Comparison of ENCODE assay signal across 1 cellular context in the genomic region with DNA sequence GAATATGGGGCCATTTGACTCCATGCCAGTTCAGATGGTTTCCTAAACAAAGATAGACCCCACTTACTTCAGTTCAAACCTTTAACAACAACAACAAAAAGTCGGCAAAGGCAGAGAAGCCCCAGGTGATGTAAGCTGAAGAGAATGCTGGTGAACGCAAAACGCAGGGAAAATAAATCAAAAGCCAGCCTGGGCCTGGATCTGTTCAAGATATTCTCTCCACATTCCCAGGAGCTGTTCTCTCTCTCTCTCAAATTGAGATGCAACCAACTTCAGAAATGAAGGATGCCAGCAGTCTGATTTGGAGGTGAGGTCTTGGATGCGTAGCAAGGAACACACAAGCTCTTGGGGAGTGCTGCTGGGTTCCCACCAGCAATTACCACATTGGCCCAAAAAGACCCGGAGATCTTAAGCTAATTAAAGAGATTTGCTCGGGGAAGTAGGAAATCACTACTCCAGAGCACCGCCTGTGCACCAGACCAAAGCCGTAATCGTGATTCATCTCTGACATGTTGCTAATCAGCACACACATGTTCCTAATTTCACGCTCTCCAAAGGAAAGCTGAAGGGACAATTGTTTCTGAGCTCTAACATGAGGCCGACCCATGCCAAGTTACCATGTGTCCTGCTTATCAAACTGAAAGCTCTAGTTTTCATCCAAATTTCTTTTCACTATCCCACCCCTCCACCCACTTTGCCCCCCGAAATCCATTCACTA.
TF ChIP-seq lines count a peak whose summit lies in the region.

No MANE protein-coding gene starts in this region.

TF ChIP-seq in endothelial cell of umbilical vein, 7 proteins besides CTCF, POLR2A, EP300 and RAD21:
- TF ChIP-seq, protein P1, sequence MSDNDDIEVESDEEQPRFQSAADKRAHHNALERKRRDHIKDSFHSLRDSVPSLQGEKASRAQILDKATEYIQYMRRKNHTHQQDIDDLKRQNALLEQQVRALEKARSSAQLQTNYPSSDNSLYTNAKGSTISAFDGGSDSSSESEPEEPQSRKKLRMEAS (IDR thresholded peaks at IDR 0.05; ENCODE audit: insufficient read depth, insufficient read length): no peak
- TF ChIP-seq JUN (IDR thresholded peaks at IDR 0.05; ENCODE audit: borderline replicate concordance, insufficient read depth, insufficient read length, low read depth) (no peak), FOS (IDR thresholded peaks at IDR 0.05; ENCODE audit: borderline replicate concordance, insufficient read depth, low read length) (no peak), EZH2 (IDR thresholded peaks at IDR 0.05; ENCODE audit: borderline replicate concordance, low read depth, low read length, severe bottlenecking) (peak; percentile 52)
